21 cellular contexts compared by ENCODE assay signal in the genomic region with DNA sequence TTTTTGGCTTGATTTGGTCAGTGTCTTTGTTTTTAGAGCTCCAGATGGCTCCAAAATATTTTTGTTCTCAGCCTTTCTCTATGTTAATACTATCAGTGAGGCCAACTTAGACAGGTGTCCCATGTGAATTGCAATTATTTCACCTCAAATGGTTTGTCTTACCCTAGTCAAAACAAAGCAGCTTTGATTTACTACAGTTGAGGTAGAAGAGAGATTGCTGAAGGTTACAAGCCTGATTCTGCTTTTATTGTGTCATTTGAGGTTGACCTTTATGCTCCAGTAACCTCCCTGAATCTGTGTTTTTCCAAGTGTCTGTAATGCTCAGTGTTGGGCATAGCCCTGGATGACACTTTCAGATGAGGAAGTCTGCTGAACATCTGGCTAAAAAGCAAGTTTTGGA.
"Had no signal": no experiment of that assay in that cellular context is flagged by ENCODE, and none has a peak within 500 bp of the region (broad histone marks: within the 10 kb centered on the region; RNA-seq: fewer than 3 reads in every experiment).

No MANE protein-coding gene starts in this region.

- H3K9me3 ChIP-seq: heart left ventricle, pancreas, right lobe of liver, stomach, suprapubic skin, tibial nerve had no signal

- ATAC-seq: activated CD8-positive, alpha-beta T cell treated with anti-CD3 and anti-CD28 coated beads, Interleukin-2, amount 10 ng/mL, durations not matched to agents 7 days and 5 days; activated naive CD8-positive, alpha-beta T cell treated with anti-CD3 and anti-CD28 coated beads, Interleukin-2, amount 50 U/mL, for 24 hours; heart left ventricle; natural killer cell; pancreas; right lobe of liver; stimulated activated effector memory CD8-positive, alpha-beta T cell treated with anti-CD3 and anti-CD28 coated beads, Interleukin-12 subunit alpha, Interleukin-12 subunit beta, amount 100 ng/mL, for 72 hours had no signal

- H3K4me3 ChIP-seq: cardiac muscle cell, heart left ventricle, pancreas, right lobe of liver, stomach, suprapubic skin, tibial nerve had no signal

- H3K27ac ChIP-seq: cardiac muscle cell, epithelial cell of prostate, heart left ventricle, pancreas, right lobe of liver, stomach, suprapubic skin, tibial nerve, WERI-Rb-1 had no signal

- DNase-seq: activated CD4-positive, alpha-beta T cell treated with anti-CD3 and anti-CD28 coated beads for 1 hour; activated CD4-positive, alpha-beta T cell treated with anti-CD3 and anti-CD28 coated beads, Interleukin-2, amount 50 U/mL, for 1 hour; activated CD8-positive, alpha-beta T cell treated with anti-CD3 and anti-CD28 coated beads, Interleukin-2, amount 10 ng/mL, durations not matched to agents 7 days and 5 days; activated gamma-delta T cell; activated naive CD4-positive, alpha-beta T cell treated with anti-CD3 and anti-CD28 coated beads, Interleukin-2, amount 50 U/mL, for 16 hours; activated naive CD8-positive, alpha-beta T cell treated with anti-CD3 and anti-CD28 coated beads, Interleukin-2, amount 50 U/mL, for 24 hours; heart left ventricle; kidney; midbrain; natural killer cell; pancreas; right lobe of liver; small intestine; stimulated activated CD4-positive, alpha-beta T cell treated with anti-CD3 and anti-CD28 coated beads, Interleukin-2, amount 100 ng/mL, for 24 hours; stomach; WERI-Rb-1 had no signal

- H3K36me3 ChIP-seq: cardiac muscle cell, heart left ventricle, pancreas, right lobe of liver, stomach, suprapubic skin, tibial nerve, WERI-Rb-1 had no signal

- FAIRE-seq: kidney, pancreas, small intestine had no signal

- H3K4me1 ChIP-seq: heart left ventricle, pancreas, right lobe of liver, stomach, suprapubic skin, tibial nerve had no signal

- H3K27me3 ChIP-seq: cardiac muscle cell, heart left ventricle, pancreas, right lobe of liver, stomach, suprapubic skin, tibial nerve had no signal
